ENCODE assay signal across 1 cellular context in genomic region chr2:112691761-112692370, GRCh38.
TF ChIP-seq lines count a peak whose summit lies in the region.

No MANE protein-coding gene starts in this region.

TF ChIP-seq in K562, 482 proteins besides CTCF, POLR2A, EP300 and RAD21:
- no peak for TF ChIP-seq TCF7L2 (IDR thresholded peaks at IDR 0.05; ENCODE audit: low read depth, low read length)
- peak; percentile 22; the same call in 1 of the 2 replicates for TF ChIP-seq CBFA2T3 (IDR thresholded peaks at IDR 0.05)
- no peak for TF ChIP-seq STAT5A (IDR thresholded peaks at IDR 0.05; ENCODE audit: borderline replicate concordance, low read length)
- TF ChIP-seq, protein P1, sequence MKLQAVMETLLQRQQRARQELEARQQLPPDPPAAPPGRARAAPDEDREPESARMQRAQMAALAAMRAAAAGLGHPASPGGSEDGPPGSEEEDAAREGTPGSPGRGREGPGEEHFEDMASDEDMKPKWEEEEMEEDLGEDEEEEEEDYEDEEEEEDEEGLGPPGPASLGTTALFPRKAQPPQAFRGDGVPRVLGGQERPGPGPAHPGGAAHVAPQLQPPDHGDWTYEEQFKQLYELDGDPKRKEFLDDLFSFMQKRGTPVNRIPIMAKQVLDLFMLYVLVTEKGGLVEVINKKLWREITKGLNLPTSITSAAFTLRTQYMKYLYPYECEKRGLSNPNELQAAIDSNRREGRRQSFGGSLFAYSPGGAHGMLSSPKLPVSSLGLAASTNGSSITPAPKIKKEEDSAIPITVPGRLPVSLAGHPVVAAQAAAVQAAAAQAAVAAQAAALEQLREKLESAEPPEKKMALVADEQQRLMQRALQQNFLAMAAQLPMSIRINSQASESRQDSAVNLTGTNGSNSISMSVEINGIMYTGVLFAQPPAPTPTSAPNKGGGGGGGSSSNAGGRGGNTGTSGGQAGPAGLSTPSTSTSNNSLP (IDR thresholded peaks at IDR 0.05; ENCODE audit: borderline replicate concordance, low read depth, low read length) = no peak
- TF ChIP-seq U2AF2 (optimal IDR thresholded peaks at IDR 0.05; ENCODE audit: low read depth, low read length) = no peak
- TF ChIP-seq SMARCA5 (IDR thresholded peaks at IDR 0.05) = no peak
- TF ChIP-seq RB1 (IDR thresholded peaks at IDR 0.05; ENCODE audit: low read depth) = no peak
